Comparison of ENCODE assay signal across 8 cellular contexts in genomic region chrX:47523713-47524166, GRCh38. TPM values are rescaled to one million over a fixed set of nuclear protein-coding genes. Genes with fewer than 3 reads are reported as not detected.
DNase-seq lines count a peak whose midpoint lies in the region; ATAC-seq and TF ChIP-seq lines count a peak whose summit lies in the region.

No MANE protein-coding gene starts in this region.

- BruUV-seq in Calu3 (replicated peaks; lab: Mats Ljungman, UMichigan): no TSS peak

- H3K4me1 ChIP-seq in effector memory CD4-positive, alpha-beta T cell (ENCODE audit: control insufficient read depth, insufficient read depth, low read length, poor library complexity, severe bottlenecking): peaks cover 5% of the 10 kb centered on the region

- H3K9me3 Mint-ChIP-seq in Calu3 (ENCODE audit: low read depth, unreplicated experiment) (no peaks in the 10 kb centered on the region), nephron progenitor cell (peaks cover 57% of the 10 kb centered on the region)

- DNase-seq in Calu3 (no peak), nephron progenitor cell (no peak), posterior vena cava (ENCODE audit: low spot score) (no peak), H4 (ENCODE audit: low spot score) (no peak)
- no peak for DNase-seq in effector memory CD4-positive, alpha-beta T cell

- peak overlapping the region; percentile 59 for H3K4me3 Mint-ChIP-seq in Calu3 (ENCODE audit: low read depth, unreplicated experiment)
- H3K4me3 Mint-ChIP-seq in nephron progenitor cell: peak overlapping the region; percentile 74

- H3K27ac ChIP-seq in KOPT-K1 (ENCODE audit: low read depth, low read length, poor library complexity, severe bottlenecking): peak overlapping the region; percentile 55
- H3K27ac ChIP-seq in effector memory CD4-positive, alpha-beta T cell (ENCODE audit: insufficient read depth, low read length, poor library complexity, severe bottlenecking): no peak overlapping the region

- no peaks in the 10 kb centered on the region for H3K4me1 Mint-ChIP-seq in Calu3 (ENCODE audit: low read depth, unreplicated experiment)
- no peaks in the 10 kb centered on the region for H3K4me1 Mint-ChIP-seq in nephron progenitor cell

- H3K27me3 Mint-ChIP-seq in Calu3 (ENCODE audit: unreplicated experiment) (no peaks in the 10 kb centered on the region), nephron progenitor cell (ENCODE audit: low read depth, poor library complexity) (peaks cover 11% of the 10 kb centered on the region)

- CTCF ChIA-PET in Calu3 (lab: Charles Lee): interaction anchor here (0.5 to 2.2 kb wide), 7 partner anchors 26 to 379 kb away, joined by 3 to 9 read pairs (median 5); partner anchors contain the start of genes NDUFB11 and RBM10

- H3K9me3 ChIP-seq in KOPT-K1 (ENCODE audit: insufficient read depth, low read length, poor library complexity, severe bottlenecking): no peaks in the 10 kb centered on the region
- H3K9me3 ChIP-seq in effector memory CD4-positive, alpha-beta T cell (ENCODE audit: control insufficient read depth, low read length): no peaks in the 10 kb centered on the region

- no peak overlapping the region for H3K27ac Mint-ChIP-seq in Calu3 (ENCODE audit: unreplicated experiment)
- H3K27ac Mint-ChIP-seq in nephron progenitor cell: no peak overlapping the region

- no peaks in the 10 kb centered on the region for H3K36me3 ChIP-seq in KOPT-K1 (ENCODE audit: insufficient read depth, low read length)
- H3K36me3 ChIP-seq in effector memory CD4-positive, alpha-beta T cell (ENCODE audit: control insufficient read depth, insufficient read depth, low read length): no peaks in the 10 kb centered on the region

- intact Hi-C loops in Calu3 (cut with micrococcal nuclease; ENCODE audit: unreplicated experiment): loop anchor here (1.0 kb wide), 1 partner anchor 330 kb away; the partner anchor contains the start of gene UBA1
- intact Hi-C loops in posterior vena cava (cut with DNase I): loop anchor here (5.0 to 10.0 kb wide), 2 partner anchors 321 to 329 kb away; partner anchors contain the start of gene UBA1 (in 1 of the 2)

- no peak for TF ChIP-seq CTCF in Calu3 (IDR thresholded peaks at IDR 0.05; ENCODE audit: unreplicated experiment)
- TF ChIP-seq CTCF in nephron progenitor cell (IDR thresholded peaks at IDR 0.05): no peak

- H3K27me3 ChIP-seq in effector memory CD4-positive, alpha-beta T cell (replicated peaks; ENCODE audit: control insufficient read depth, insufficient read depth, low read length, poor library complexity, severe bottlenecking): no peaks in the 10 kb centered on the region

- peak overlapping the region; percentile 56 for H3K4me3 ChIP-seq in effector memory CD4-positive, alpha-beta T cell (ENCODE audit: insufficient read depth, low read depth, low read length, poor library complexity, severe bottlenecking)

- ATAC-seq in HG02610 (IDR thresholded peaks at IDR 0.05; ENCODE audit: unreplicated experiment) (no peak), GM19328 (IDR thresholded peaks at IDR 0.05; ENCODE audit: unreplicated experiment) (no peak)

- H3K36me3 Mint-ChIP-seq in Calu3 (ENCODE audit: insufficient read depth, unreplicated experiment) (peaks cover 10% of the 10 kb centered on the region), nephron progenitor cell (ENCODE audit: low read depth) (peaks cover 4% of the 10 kb centered on the region)

RNA-seq across cellular contexts. Expression of gene ARAF, which starts 37.3 kb away (rescaled TPM):
- total RNA-seq in Calu3 (2022): 79.2 and 84.4 TPM in 2 replicates
- total RNA-seq in posterior vena cava: 10 to 100 TPM; 42.5 to 52.7 TPM
- total RNA-seq in H4 (2014; rRNA removed; shearing (Covaris generic)): 14.8 and 32.3 TPM in 2 replicates

RNA-seq across cellular contexts. Expression of gene ZNF41, which starts 40.7 kb away (rescaled TPM):
- total RNA-seq in Calu3 (2022) (10.8 and 12.2 TPM in 2 replicates), posterior vena cava (1 to 10 TPM; 6.4 to 8.5 TPM)
- 7.6 and 9.8 TPM in 2 replicates for total RNA-seq in H4 (2014; rRNA removed; shearing (Covaris generic))

RNA-seq across cellular contexts. Expression of gene TIMP1, which starts 58.5 kb away (rescaled TPM):
- 143 and 188 TPM in 2 replicates for total RNA-seq in Calu3 (2022)
- 1,000 to 10,000 TPM; 1,076 to 2,214 TPM for total RNA-seq in posterior vena cava
- 281 and 386 TPM in 2 replicates for total RNA-seq in H4 (2014; rRNA removed; shearing (Covaris generic))
